ENCODE assay signal across 28 cellular contexts in the genomic region with DNA sequence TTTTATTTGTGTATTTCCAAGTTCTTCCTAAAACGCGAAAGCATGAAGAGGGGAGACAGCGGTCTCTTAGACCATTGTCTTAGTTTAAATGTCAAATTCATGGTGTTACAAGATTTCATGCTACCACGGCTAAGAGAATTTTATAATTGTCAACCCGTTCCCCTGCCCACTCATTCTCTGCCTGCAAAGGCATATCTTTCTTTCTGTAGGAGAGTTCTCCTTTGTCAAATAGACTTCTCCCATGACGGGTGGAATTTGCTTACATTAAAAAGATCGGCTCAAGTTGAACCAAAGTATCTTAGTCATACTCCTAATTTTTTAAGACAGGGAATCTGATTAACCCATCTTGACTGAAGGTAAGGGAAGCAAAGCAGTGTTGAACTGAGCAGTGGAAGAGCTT.
"Had no signal": no experiment of that assay in that cellular context is flagged by ENCODE, and none has a peak within 500 bp of the region (broad histone marks: within the 10 kb centered on the region; RNA-seq: fewer than 3 reads in every experiment).

No MANE protein-coding gene starts in this region.

- H3K4me1 ChIP-seq: stomach, suprapubic skin, testis, thyroid gland, tibial artery, tibial nerve, upper lobe of left lung, upper lobe of right lung, uterus, vagina had no signal

- H3K4me3 ChIP-seq: stomach, suprapubic skin, testis, thoracic aorta, thyroid gland, tibial artery, tibial nerve, transverse colon, upper lobe of left lung, upper lobe of right lung, uterus, vagina had no signal

- H3K27ac Mint-ChIP-seq: stimulated activated effector memory CD8-positive, alpha-beta T cell treated with anti-CD3 and anti-CD28 coated beads, Interleukin-12 subunit alpha, Interleukin-12 subunit beta, amount 100 ng/mL, for 72 hours; stimulated activated memory B cell treated with anti-CD40 and anti-IgM and Interleukin-4, amounts not matched to agents 10 μg/mL and 1 μg/mL and 100 μg/mL, for 72 hours; stimulated activated naive B cell treated with anti-CD40 and anti-IgM and Interleukin-4, amounts not matched to agents 10 μg/mL and 1 μg/mL and 100 μg/mL, for 72 hours; stimulated activated naive CD8-positive, alpha-beta T cell treated with anti-CD3 and anti-CD28 coated beads, Interleukin-15, amount 100 ng/mL, for 72 hours; stimulated activated naive CD8-positive, alpha-beta T cell treated with anti-CD3 and anti-CD28 coated beads, Interleukin-15, Interleukin-2, amounts not matched to agents 100 ng/mL and 50 ng/mL, for 24 hours; type B pancreatic cell had no signal

- H3K27ac ChIP-seq: stomach, suprapubic skin, testis, thoracic aorta, thyroid gland, tibial artery, tibial nerve, transverse colon, upper lobe of left lung, upper lobe of right lung, uterus, vagina had no signal

- H3K36me3 Mint-ChIP-seq: stimulated activated effector memory CD8-positive, alpha-beta T cell treated with anti-CD3 and anti-CD28 coated beads, Interleukin-12 subunit alpha, Interleukin-12 subunit beta, amount 100 ng/mL, for 72 hours; stimulated activated memory B cell treated with anti-CD40 and anti-IgM and Interleukin-4, amounts not matched to agents 10 μg/mL and 1 μg/mL and 100 μg/mL, for 72 hours; stimulated activated naive B cell treated with anti-CD40 and anti-IgM and Interleukin-4, amounts not matched to agents 10 μg/mL and 1 μg/mL and 100 μg/mL, for 72 hours; type B pancreatic cell had no signal

- H3K9me3 Mint-ChIP-seq: stimulated activated effector memory CD8-positive, alpha-beta T cell treated with anti-CD3 and anti-CD28 coated beads, Interleukin-12 subunit alpha, Interleukin-12 subunit beta, amount 100 ng/mL, for 72 hours; stimulated activated memory B cell treated with anti-CD40 and anti-IgM and Interleukin-4, amounts not matched to agents 10 μg/mL and 1 μg/mL and 100 μg/mL, for 72 hours; stimulated activated naive B cell treated with anti-CD40 and anti-IgM and Interleukin-4, amounts not matched to agents 10 μg/mL and 1 μg/mL and 100 μg/mL, for 72 hours; stimulated activated naive CD8-positive, alpha-beta T cell treated with anti-CD3 and anti-CD28 coated beads, Interleukin-15, amount 100 ng/mL, for 72 hours; stimulated activated naive CD8-positive, alpha-beta T cell treated with anti-CD3 and anti-CD28 coated beads, Interleukin-15, Interleukin-2, amounts not matched to agents 100 ng/mL and 50 ng/mL, for 24 hours had no signal

- ATAC-seq: stimulated activated effector memory CD8-positive, alpha-beta T cell treated with anti-CD3 and anti-CD28 coated beads, Interleukin-12 subunit alpha, Interleukin-12 subunit beta, amount 100 ng/mL, for 72 hours; stimulated activated memory B cell treated with anti-CD40 and anti-IgM and Interleukin-4, amounts not matched to agents 10 μg/mL and 1 μg/mL and 100 μg/mL, for 72 hours; stimulated activated naive B cell treated with anti-CD40 and anti-IgM and Interleukin-4, amounts not matched to agents 10 μg/mL and 1 μg/mL and 100 μg/mL, for 72 hours; stimulated activated naive CD8-positive, alpha-beta T cell treated with anti-CD3 and anti-CD28 coated beads, Interleukin-15, amount 100 ng/mL, for 72 hours; stimulated activated naive CD8-positive, alpha-beta T cell treated with anti-CD3 and anti-CD28 coated beads, Interleukin-15, Interleukin-2, amounts not matched to agents 100 U/mL and 50 U/mL, for 24 hours; upper lobe of right lung had no signal

- H3K4me1 Mint-ChIP-seq: stimulated activated effector memory CD8-positive, alpha-beta T cell treated with anti-CD3 and anti-CD28 coated beads, Interleukin-12 subunit alpha, Interleukin-12 subunit beta, amount 100 ng/mL, for 72 hours; stimulated activated memory B cell treated with anti-CD40 and anti-IgM and Interleukin-4, amounts not matched to agents 10 μg/mL and 1 μg/mL and 100 μg/mL, for 72 hours; stimulated activated naive B cell treated with anti-CD40 and anti-IgM and Interleukin-4, amounts not matched to agents 10 μg/mL and 1 μg/mL and 100 μg/mL, for 72 hours; stimulated activated naive CD8-positive, alpha-beta T cell treated with anti-CD3 and anti-CD28 coated beads, Interleukin-15, amount 100 ng/mL, for 72 hours had no signal

- H3K36me3 ChIP-seq: stomach, suprapubic skin, thoracic aorta, thyroid gland, tibial artery, tibial nerve, transverse colon, upper lobe of left lung, upper lobe of right lung, uterus, vagina had no signal

- H3K27me3 Mint-ChIP-seq: stimulated activated naive B cell treated with anti-CD40 and anti-IgM and Interleukin-4, amounts not matched to agents 10 μg/mL and 1 μg/mL and 100 μg/mL, for 72 hours; stimulated activated naive CD8-positive, alpha-beta T cell treated with anti-CD3 and anti-CD28 coated beads, Interleukin-15, amount 100 ng/mL, for 72 hours had no signal

- H3K27me3 ChIP-seq: stomach, suprapubic skin, testis, thyroid gland, tibial artery, tibial nerve, transverse colon, upper lobe of left lung, upper lobe of right lung, uterus, vagina had no signal

- DNase-seq: stimulated activated CD4-positive, alpha-beta T cell treated with anti-CD3 and anti-CD28 coated beads, Interleukin-2, amount 100 ng/mL, for 48 hours; stimulated activated CD4-positive, alpha-beta T cell treated with anti-CD3 and anti-CD28 coated beads, Interleukin-4, amount 100 ng/mL, for 1 hour; stimulated activated CD4-positive, alpha-beta T cell treated with anti-CD3 and anti-CD28 coated beads, Interleukin-4, amount 100 ng/mL, for 24 hours; stimulated activated CD4-positive, alpha-beta T cell treated with anti-CD3 and anti-CD28 coated beads, Interleukin-4, amount 100 ng/mL, for 4 hours; stimulated activated CD8-positive, alpha-beta memory T cell treated with anti-CD3 and anti-CD28 coated beads, Interleukin-4, amount 100 ng/mL, for 48 hours; stimulated activated naive B cell treated with anti-CD40 and anti-IgM and Interleukin-4, amounts not matched to agents 10 μg/mL and 1 μg/mL and 100 μg/mL, for 72 hours; stimulated activated naive CD4-positive, alpha-beta T cell; stimulated activated naive CD4-positive, alpha-beta T cell treated with Interleukin-2 at 50 U/mL for 16 hours; stimulated activated naive CD8-positive, alpha-beta T cell treated with anti-CD3 and anti-CD28 coated beads, Interleukin-15, amount 100 ng/mL, for 72 hours; stimulated activated naive CD8-positive, alpha-beta T cell treated with anti-CD3 and anti-CD28 coated beads, Interleukin-15, Interleukin-2, amounts not matched to agents 100 U/mL and 50 U/mL, for 24 hours; stomach; substantia nigra; testis; thyroid gland; tibial artery; transverse colon; trophoblast cell; upper lobe of left lung; upper lobe of right lung; uterus had no signal

- H3K4me3 Mint-ChIP-seq: stimulated activated effector memory CD8-positive, alpha-beta T cell treated with anti-CD3 and anti-CD28 coated beads, Interleukin-12 subunit alpha, Interleukin-12 subunit beta, amount 100 ng/mL, for 72 hours; stimulated activated memory B cell treated with anti-CD40 and anti-IgM and Interleukin-4, amounts not matched to agents 10 μg/mL and 1 μg/mL and 100 μg/mL, for 72 hours; stimulated activated naive B cell treated with anti-CD40 and anti-IgM and Interleukin-4, amounts not matched to agents 10 μg/mL and 1 μg/mL and 100 μg/mL, for 72 hours; stimulated activated naive CD8-positive, alpha-beta T cell treated with anti-CD3 and anti-CD28 coated beads, Interleukin-15, amount 100 ng/mL, for 72 hours; stimulated activated naive CD8-positive, alpha-beta T cell treated with anti-CD3 and anti-CD28 coated beads, Interleukin-15, Interleukin-2, amounts not matched to agents 100 ng/mL and 50 ng/mL, for 24 hours; type B pancreatic cell had no signal
